In the genomic region with DNA sequence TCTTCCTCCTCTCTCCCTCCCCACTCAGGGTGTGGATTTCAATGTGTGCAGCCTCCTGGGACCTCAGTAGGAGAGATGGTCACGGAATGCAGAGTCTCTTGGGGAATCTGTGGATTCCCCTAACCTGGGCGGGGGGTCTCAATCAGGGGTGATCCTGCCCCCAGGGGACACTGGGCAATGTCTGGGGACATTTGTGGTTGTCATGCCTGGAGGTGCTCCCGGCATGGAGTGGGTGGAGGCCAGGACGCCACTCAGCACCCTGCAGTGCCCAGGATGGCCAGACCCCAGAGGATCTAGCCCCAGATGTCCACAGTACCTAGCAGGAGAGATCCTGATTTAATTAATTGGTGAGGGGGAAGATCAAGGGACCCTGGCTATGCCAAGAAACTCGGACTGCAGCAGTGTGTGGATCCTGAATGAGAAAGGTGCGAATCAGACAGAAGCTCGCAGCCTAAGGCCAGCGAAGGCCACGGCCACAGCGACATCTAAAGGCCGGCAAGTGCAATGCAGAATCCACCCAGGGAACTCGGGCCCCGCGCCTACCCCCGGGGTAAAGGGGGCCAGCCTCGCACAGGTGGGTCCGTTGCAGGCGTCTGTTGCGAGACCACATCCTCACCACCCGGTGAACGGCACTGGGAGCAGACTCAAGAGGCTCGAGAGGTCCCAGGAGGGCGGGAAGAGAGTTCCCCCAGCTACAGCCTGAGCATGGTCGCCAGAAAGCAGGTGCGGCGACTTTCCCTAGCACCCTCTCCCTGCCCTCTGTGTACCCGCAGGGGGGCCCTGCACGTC, we compare ENCODE assay signal across 8 cellular contexts.
DNase-seq lines count a peak whose midpoint lies in the region; ATAC-seq and TF ChIP-seq lines count a peak whose summit lies in the region.

No MANE protein-coding gene starts in this region.

- no peaks in the 10 kb centered on the region for H3K36me3 ChIP-seq in OCI-LY7 (ENCODE audit: insufficient read depth, low read length)
- H3K36me3 ChIP-seq in heart right ventricle, result no peaks in the 10 kb centered on the region

- POLR2A ChIA-PET in OCI-LY7 (lab: Charles Lee), result interaction anchor here (0.6 to 8.0 kb wide), 3 partner anchors 14 to 141 kb away, joined by 3 to 72 read pairs (median 4); a partner anchor contains a TSS

- H3K79me2 ChIP-seq in OCI-LY7 (ENCODE audit: insufficient read depth, low read depth, low read length), result no peaks in the 10 kb centered on the region

- CTCF ChIA-PET in OCI-LY7 (lab: Charles Lee; ENCODE audit: unreplicated experiment), result interaction anchor here (1.2 kb wide), 1 partner anchor 17 kb away, joined by 3 read pairs; no protein-coding TSS in a partner anchor

- peak overlapping the region; percentile 56; the same call in 1 of the 2 replicates for H2AFZ ChIP-seq in OCI-LY7 (ENCODE audit: low read length)

- H3K4me3 ChIP-seq in GM12875 (ENCODE audit: low read depth, low read length) (peak overlapping the region; percentile 19), OCI-LY7 (ENCODE audit: low read depth, low read length, poor library complexity, severe bottlenecking) (peak overlapping the region; percentile 18), heart right ventricle (no peak overlapping the region)

- H4K20me1 ChIP-seq in OCI-LY7 (ENCODE audit: insufficient read depth, low read length), result no peaks in the 10 kb centered on the region

- peaks cover 0 to 5% (median 0%) of the 10 kb centered on the region in 7 donors for H3K27me3 ChIP-seq in heart right ventricle

- no peaks in the 10 kb centered on the region for H3K9me2 ChIP-seq in OCI-LY7 (ENCODE audit: insufficient read depth, low read length)

- 23 to 26% methylated on average over 28 of the region's 28 CpGs for WGBS in heart right ventricle, 2 donors

- DNase-seq in OCI-LY7 (ENCODE audit: low spot score), result peak; percentile 92
- peak; percentile 51 for DNase-seq in activated gamma-delta T cell treated with anti-CD3 and anti-CD28 coated beads, Interleukin-2, amount 50 U/mL, for 16 hours (ENCODE audit: low read depth)
- DNase-seq in heart right ventricle, result peak in 1 of 2 donors; percentile 53
- peak; percentile 29 to 51 for DNase-seq in stimulated activated CD4-positive, alpha-beta T cell treated with anti-CD3 and anti-CD28 coated beads, Interleukin-15, amount 100 ng/mL, for 1 hour (ENCODE audit: low read depth in 1 of 2, low spot score in 1 of 2)
- no peak for DNase-seq in NCI-H510A (lab: John Stamatoyannopoulos, UW)

- peaks cover 6% of the 10 kb centered on the region; the same call in 1 of the 2 replicates for H3K9me3 ChIP-seq in OCI-LY7 (ENCODE audit: low read length)
- H3K9me3 ChIP-seq in heart right ventricle, result peaks cover 0 to 6% (median 0%) of the 10 kb centered on the region in 11 donors

- H3K27ac ChIP-seq in OCI-LY7 (ENCODE audit: low read depth, low read length, poor library complexity, severe bottlenecking), result peak overlapping the region; percentile 76
- peak overlapping the region in 1 of 10 donors; percentile 36 for H3K27ac ChIP-seq in heart right ventricle

- no TSS peak for BruUV-seq in OCI-LY7 (replicated peaks; lab: Mats Ljungman, UMichigan)

- TF ChIP-seq CTCF in GM12875 (IDR thresholded peaks at IDR 0.05; ENCODE audit: borderline replicate concordance, insufficient read depth, low read depth, low read length) (peak; percentile 92), OCI-LY7 (conservative IDR thresholded peaks at IDR 0.05; ENCODE audit: low read length) (peak; percentile 95), heart right ventricle (IDR thresholded peaks at IDR 0.05) (peak; percentile 62 to 90 (median 85))

- H3K4me1 ChIP-seq in OCI-LY7 (ENCODE audit: insufficient read depth, low read length, poor library complexity, severe bottlenecking) (peaks cover 89% of the 10 kb centered on the region), heart right ventricle (peaks cover 0 to 62% (median 18%) of the 10 kb centered on the region in 9 donors)

- ATAC-seq in heart right ventricle (peak in 4 of 8 donors; percentile 5 to 21 (median 15)), HG03442 (IDR thresholded peaks at IDR 0.05; ENCODE audit: unreplicated experiment) (no peak), GM18511 (IDR thresholded peaks at IDR 0.05; ENCODE audit: unreplicated experiment) (no peak)

- intact Hi-C loops in OCI-LY7 (cut with micrococcal nuclease; ENCODE audit: unreplicated experiment) (loop anchor here (5.0 to 10.0 kb wide), 2 partner anchors 376 to 449 kb away; a partner anchor contains a TSS), heart right ventricle (cut with DNase I) (loop anchor here in 8 of 10 donors (2.0 to 10.0 kb wide), 6 partner anchors 36 to 449 kb away; a partner anchor contains a TSS)

- H3K4me2 ChIP-seq in OCI-LY7 (ENCODE audit: low read length), result peak overlapping the region; percentile 58

Comparison
In these comparisons a context has a peak if more than half of its experiments do, and no peak if none do; other contexts are left out.
1. H3K4me3 ChIP-seq: peak in GM12875 (single experiment) and OCI-LY7 (single experiment); none in heart right ventricle (0 of 10).
2. Peak in every context shown above with its lines, with median percentiles within 50 percentile points of each other: CTCF ChIP-seq.